In genomic region chr6:82365011-82365751, GRCh38 we compare ENCODE assay signal across 8 cellular contexts. TPM values are rescaled to one million over a fixed set of nuclear protein-coding genes. Genes with fewer than 3 reads are reported as not detected.
DNase-seq lines count a peak whose midpoint lies in the region; ATAC-seq and TF ChIP-seq lines count a peak whose summit lies in the region.

No MANE protein-coding gene starts in this region.

- H3K4me1 ChIP-seq in HEK293 (ENCODE audit: control insufficient read depth, insufficient read depth, low read length) (peaks cover 8% of the 10 kb centered on the region), esophagus muscularis mucosa (peaks cover 4 to 77% (median 53%) of the 10 kb centered on the region in 4 donors)

- intact Hi-C loops in esophagus muscularis mucosa (cut with DNase I): loop anchor here (10.0 kb wide), 1 partner anchor 690 kb away; no protein-coding TSS in a partner anchor

- no peak for TF ChIP-seq POLR2A in esophagus muscularis mucosa (IDR thresholded peaks at IDR 0.05; ENCODE audit: low read depth)

- H3K36me3 ChIP-seq in HEK293 (ENCODE audit: control insufficient read depth in 2 of 2, insufficient read depth in 1 of 2, low read length in 2 of 2) (peaks cover 0 to 15% of the 10 kb centered on the region in 2 experiments; a peak in 2 of 3 replicates), esophagus muscularis mucosa (peaks cover 0 to 3% (median 0%) of the 10 kb centered on the region in 4 donors)

- H3K9me3 Mint-ChIP-seq in T-cell: no peaks in the 10 kb centered on the region
- H3K9me3 Mint-ChIP-seq in naive B cell: peaks cover 0 to 2% (median 0%) of the 10 kb centered on the region in 7 donors

- POLR2A ChIA-PET in HEK293 (lab: Yijun Ruan, JAX): interaction anchor here (0.8 to 3.1 kb wide), 2 partner anchors 31 to 103 kb away, joined by 3 to 11 read pairs; no protein-coding TSS in a partner anchor
- POLR2A ChIA-PET in T-cell (lab: Charles Lee): no interaction called here

- DNase-seq in EH (ENCODE audit: low read depth) (peak; percentile 46), T-cell (no peak), esophagus muscularis mucosa (ENCODE audit: extremely low spot score) (no peak), naive B cell (no peak), SKM-1 treated with dmso at 0.1 percent for 144 hours (lab: John Stamatoyannopoulos, UW; ENCODE audit: unreplicated experiment) (no peak), T-helper 9 cell (no peak)
- no peak for DNase-seq in effector CD8-positive, alpha-beta T cell (lab: John Stamatoyannopoulos, UW)

- H3K36me3 Mint-ChIP-seq in T-cell (no peaks in the 10 kb centered on the region), naive B cell (peaks cover 0 to 15% of the 10 kb centered on the region in 2 donors)

- TF ChIP-seq CTCF in HEK293 (tag by site-specific recombination; IDR thresholded peaks at IDR 0.05) (no peak), esophagus muscularis mucosa (IDR thresholded peaks at IDR 0.05) (peak in 2 of 3 experiments; percentile 8 to 33)

- no peaks in the 10 kb centered on the region for H3K9me3 ChIP-seq in HEK293 (ENCODE audit: control insufficient read depth, insufficient read depth, low read depth, low read length)
- no peaks in the 10 kb centered on the region for H3K9me3 ChIP-seq in esophagus muscularis mucosa

- H3K4me1 Mint-ChIP-seq in T-cell (peaks cover 15 to 25% (median 23%) of the 10 kb centered on the region in 3 donors), naive B cell (peaks cover 15 to 26% (median 22%) of the 10 kb centered on the region in 3 donors)

- no peak for TF ChIP-seq EP300 in esophagus muscularis mucosa (IDR thresholded peaks at IDR 0.05)

- 5% methylated on average over 12 of the region's 67 CpGs for WGBS in esophagus muscularis mucosa

- H3K4me3 ChIP-seq in HEK293 (ENCODE audit: low read depth, low read length) (peak overlapping the region; percentile 85), esophagus muscularis mucosa (peak overlapping the region; percentile 71 to 88 (median 76))

- H3K27me3 Mint-ChIP-seq in T-cell (peaks cover 42 to 49% of the 10 kb centered on the region in 2 donors), naive B cell (peaks cover 36 to 52% (median 52%) of the 10 kb centered on the region in 3 donors)

- CTCF ChIA-PET in HEK293 (lab: Yijun Ruan, JAX): interaction anchor here (0.5 to 1.2 kb wide), 4 partner anchors 20 to 692 kb away, joined by 3 to 4 read pairs (median 4); no protein-coding TSS in a partner anchor
- CTCF ChIA-PET in T-cell (lab: Charles Lee): no interaction called here

- H3K4me3 Mint-ChIP-seq in T-cell: peak overlapping the region; percentile 65 to 78 (median 76)
- peak overlapping the region; percentile 35 to 87 (median 76) for H3K4me3 Mint-ChIP-seq in naive B cell

- H3K27me3 ChIP-seq in esophagus muscularis mucosa: no peaks in the 10 kb centered on the region

- H3K27ac ChIP-seq in HEK293 (ENCODE audit: extremely low read depth, low read depth, low read length): peak overlapping the region; percentile 92
- H3K27ac ChIP-seq in esophagus muscularis mucosa (replicated peaks in 1 of 4): peak overlapping the region; percentile 91 to 97 (median 94)

- peak in 1 of 4 experiments; percentile 26 for ATAC-seq in T-cell (replicated peaks in 1 of 4)
- ATAC-seq in naive B cell (ENCODE audit: low read depth in 2 of 2): no peak

- H3K27ac Mint-ChIP-seq in T-cell (no peak overlapping the region), naive B cell (no peak overlapping the region)

TF ChIP-seq in HEK293, 187 proteins besides CTCF, POLR2A, EP300 and RAD21:
- 0 out of 2 replicates have a peak, but pooled peaks have one; percentile 5 for TF ChIP-seq ZNF423 (tag by site-specific recombination; IDR thresholded peaks at IDR 0.05)
- TF ChIP-seq HOXA7 (CRISPR knock-in tag; IDR thresholded peaks at IDR 0.05; ENCODE audit: borderline replicate concordance): 0 out of 2 replicates have a peak, but pooled peaks have one; percentile 25
- 0 out of 2 replicates have a peak, but pooled peaks have one; percentile 21 for TF ChIP-seq YY1 (tag by site-specific recombination; IDR thresholded peaks at IDR 0.05)
- no peak for TF ChIP-seq ZNF398 (tag by site-specific recombination; IDR thresholded peaks at IDR 0.05)
- peak; percentile 98 for TF ChIP-seq ZNF202 (tag by site-specific recombination; IDR thresholded peaks at IDR 0.05; ENCODE audit: borderline replicate concordance)
- peak; percentile 12; the same call in 1 of the 2 replicates for TF ChIP-seq ZNF677 (tag by site-specific recombination; IDR thresholded peaks at IDR 0.05)
- TF ChIP-seq ZNF19 (tag by site-specific recombination; IDR thresholded peaks at IDR 0.05; ENCODE audit: low read depth): no peak
- TF ChIP-seq ZBTB8A (tag by site-specific recombination; IDR thresholded peaks at IDR 0.05): 0 out of 2 replicates have a peak, but pooled peaks have one; percentile 38
- 0 out of 2 replicates have a peak, but pooled peaks have one; percentile 7 for TF ChIP-seq ZNF449 (tag by site-specific recombination; IDR thresholded peaks at IDR 0.05)
- 0 out of 2 replicates have a peak, but pooled peaks have one; percentile 39 for TF ChIP-seq ZFHX2 (tag by site-specific recombination; conservative IDR thresholded peaks at IDR 0.05)

RNA-seq across cellular contexts. Expression of gene TPBG, which starts 1.6 kb away (rescaled TPM):
- under 1 TPM; 0.25 to 0.89 (median 0.58) TPM for total RNA-seq in T-cell
- total RNA-seq in esophagus muscularis mucosa: 100 to 1,000 TPM; 111 to 181 (median 118) TPM
- polyA plus RNA-seq in naive B cell (ENCODE audit: low read depth in 6 of 6): not detected

Comparison
In these comparisons a context has a peak if more than half of its experiments do, and no peak if none do; other contexts are left out.
1. RNA of gene TPBG, which starts 1.6 kb away (total RNA-seq): 111 to 181 TPM in esophagus muscularis mucosa; 0.25 to 0.89 TPM in T-cell; every median in the first group is over 10 times any median in the second.